1 cellular context compared by ENCODE assay signal in the genomic region with DNA sequence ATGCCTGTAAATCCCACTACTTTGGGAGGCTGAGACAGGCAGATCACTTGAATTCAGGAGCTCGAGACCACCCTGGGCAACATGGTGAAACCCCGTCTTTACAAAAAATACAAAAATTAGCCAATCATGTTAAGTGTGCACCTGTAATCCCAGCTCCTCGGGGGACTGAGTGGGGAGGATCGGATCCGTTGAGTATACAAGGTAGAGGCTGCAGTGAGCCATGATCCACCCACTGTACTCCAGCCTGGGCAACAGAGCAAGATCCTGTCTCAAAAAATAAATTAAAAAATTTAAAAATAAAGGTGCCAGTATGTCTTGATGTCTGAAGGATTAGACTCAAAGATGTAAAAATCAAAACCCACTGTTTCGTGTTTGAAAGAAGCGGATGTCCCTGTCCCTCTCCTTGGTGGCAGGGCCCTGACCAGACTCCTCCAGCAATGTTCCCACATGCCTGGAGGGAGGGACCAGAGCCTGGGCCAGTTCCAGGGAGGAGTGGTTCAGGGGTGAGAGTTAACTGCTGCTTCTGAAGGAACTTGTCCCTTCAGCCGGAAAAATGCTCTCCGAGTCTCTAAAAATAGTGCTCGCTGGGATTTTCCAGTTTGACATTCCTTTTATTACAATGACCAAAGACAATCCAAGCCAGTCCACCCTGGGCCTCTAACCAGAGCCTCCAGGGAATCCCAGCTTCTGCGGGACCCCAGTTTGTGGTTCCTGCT.
TF ChIP-seq lines count a peak whose summit lies in the region.

No MANE protein-coding gene starts in this region.

TF ChIP-seq in K562, 482 proteins besides CTCF, POLR2A, EP300 and RAD21 (continued from another document):
- TF ChIP-seq, protein P1, sequence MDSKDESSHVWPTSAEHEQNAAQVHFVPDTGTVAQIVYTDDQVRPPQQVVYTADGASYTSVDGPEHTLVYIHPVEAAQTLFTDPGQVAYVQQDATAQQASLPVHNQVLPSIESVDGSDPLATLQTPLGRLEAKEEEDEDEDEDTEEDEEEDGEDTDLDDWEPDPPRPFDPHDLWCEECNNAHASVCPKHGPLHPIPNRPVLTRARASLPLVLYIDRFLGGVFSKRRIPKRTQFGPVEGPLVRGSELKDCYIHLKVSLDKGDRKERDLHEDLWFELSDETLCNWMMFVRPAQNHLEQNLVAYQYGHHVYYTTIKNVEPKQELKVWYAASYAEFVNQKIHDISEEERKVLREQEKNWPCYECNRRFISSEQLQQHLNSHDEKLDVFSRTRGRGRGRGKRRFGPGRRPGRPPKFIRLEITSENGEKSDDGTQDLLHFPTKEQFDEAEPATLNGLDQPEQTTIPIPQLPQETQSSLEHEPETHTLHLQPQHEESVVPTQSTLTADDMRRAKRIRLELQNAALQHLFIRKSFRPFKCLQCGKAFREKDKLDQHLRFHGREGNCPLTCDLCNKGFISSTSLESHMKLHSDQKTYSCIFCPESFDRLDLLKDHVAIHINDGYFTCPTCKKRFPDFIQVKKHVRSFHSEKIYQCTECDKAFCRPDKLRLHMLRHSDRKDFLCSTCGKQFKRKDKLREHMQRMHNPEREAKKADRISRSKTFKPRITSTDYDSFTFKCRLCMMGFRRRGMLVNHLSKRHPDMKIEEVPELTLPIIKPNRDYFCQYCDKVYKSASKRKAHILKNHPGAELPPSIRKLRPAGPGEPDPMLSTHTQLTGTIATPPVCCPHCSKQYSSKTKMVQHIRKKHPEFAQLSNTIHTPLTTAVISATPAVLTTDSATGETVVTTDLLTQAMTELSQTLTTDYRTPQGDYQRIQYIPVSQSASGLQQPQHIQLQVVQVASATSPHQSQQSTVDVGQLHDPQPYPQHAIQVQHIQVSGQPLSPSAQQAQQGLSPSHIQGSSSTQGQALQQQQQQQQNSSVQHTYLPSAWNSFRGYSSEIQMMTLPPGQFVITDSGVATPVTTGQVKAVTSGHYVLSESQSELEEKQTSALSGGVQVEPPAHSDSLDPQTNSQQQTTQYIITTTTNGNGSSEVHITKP (IDR thresholded peaks at IDR 0.05; ENCODE audit: partially characterized antibody), result no peak
- TF ChIP-seq RBM25 (IDR thresholded peaks at IDR 0.05; ENCODE audit: low read depth, low read length, severe bottlenecking), result peak; percentile 25
